15 cellular contexts compared by ENCODE assay signal in the genomic region with DNA sequence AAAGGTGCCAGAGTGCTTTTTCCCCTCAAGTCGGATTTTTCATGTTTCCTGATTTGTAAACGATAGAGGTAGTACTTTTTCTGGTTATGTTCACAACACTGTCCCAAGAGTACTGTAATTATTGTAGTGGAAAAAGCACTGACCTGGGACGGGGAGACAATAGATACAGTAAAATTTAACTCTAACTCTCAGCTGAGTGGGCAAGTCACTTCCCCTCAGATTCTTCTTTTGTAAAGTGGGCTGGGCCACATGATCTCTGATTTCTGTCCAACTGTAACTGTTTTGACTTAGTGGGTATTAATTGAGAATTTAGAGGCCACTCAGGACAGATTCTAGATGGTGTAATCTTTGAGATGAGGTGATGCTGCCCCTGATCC. TPM values are rescaled to one million over a fixed set of nuclear protein-coding genes. Genes with fewer than 3 reads are reported as not detected.
A peak's percentile ranks its signal among the peaks of the same experiment; 100 is the strongest.
DNase-seq lines count a peak whose midpoint lies in the region; ATAC-seq and TF ChIP-seq lines count a peak whose summit lies in the region.
"Had no signal": no experiment of that assay in that cellular context is flagged by ENCODE, and none has a peak within 500 bp of the region (broad histone marks: within the 10 kb centered on the region; RNA-seq: fewer than 3 reads in every experiment).

No MANE protein-coding gene starts in this region.

- H3K9me3 ChIP-seq in BLaER1 (no peaks in the 10 kb centered on the region), thyroid gland (no peaks in the 10 kb centered on the region)

- H3K36me3 ChIP-seq in BLaER1 (peaks cover 58% of the 10 kb centered on the region), thyroid gland (peaks cover 0 to 5% of the 10 kb centered on the region in 2 donors)

- H3K27ac ChIP-seq in BLaER1 (0 out of 2 replicates have a peak overlapping the region, but pooled peaks have one; percentile 20), thyroid gland (no peak overlapping the region)

- peaks cover 33% of the 10 kb centered on the region for H4K20me1 ChIP-seq in BLaER1

- H3K27me3 Mint-ChIP-seq in activated naive CD8-positive, alpha-beta T cell treated with anti-CD3 and anti-CD28 coated beads, Interleukin-2, amount 50 U/mL, for 24 hours, result no peaks in the 10 kb centered on the region
- H3K27me3 Mint-ChIP-seq: activated CD4-positive, alpha-beta T cell treated with anti-CD3 and anti-CD28 coated beads, Interleukin-2, amount 10 ng/mL, durations not matched to agents 7 days and 5 days; dendritic cell treated with granulocyte-macrophage colony-stimulating factor and Interleukin-4, amounts not matched to agents 40 ng/mL and 50 ng/mL, for 4 days had no signal

- no peak for TF ChIP-seq POLR2A in thyroid gland (IDR thresholded peaks at IDR 0.05)

- no peak for DNase-seq in activated naive CD8-positive, alpha-beta T cell treated with anti-CD3 and anti-CD28 coated beads, Interleukin-2, amount 50 U/mL, for 24 hours
- no peak for DNase-seq in thyroid gland
- DNase-seq in AG20443 (ENCODE audit: low spot score), result no peak
- DNase-seq: activated CD4-positive, alpha-beta T cell treated with anti-CD3 and anti-CD28 coated beads, Interleukin-2, amount 10 ng/mL, durations not matched to agents 7 days and 5 days; mammary epithelial cell; stimulated activated naive CD4-positive, alpha-beta T cell had no signal

- no peak overlapping the region for H3K4me3 Mint-ChIP-seq in activated naive CD8-positive, alpha-beta T cell treated with anti-CD3 and anti-CD28 coated beads, Interleukin-2, amount 50 U/mL, for 24 hours
- H3K4me3 Mint-ChIP-seq: activated CD4-positive, alpha-beta T cell treated with anti-CD3 and anti-CD28 coated beads, Interleukin-2, amount 10 ng/mL, durations not matched to agents 7 days and 5 days; dendritic cell treated with granulocyte-macrophage colony-stimulating factor and Interleukin-4, amounts not matched to agents 40 ng/mL and 50 ng/mL, for 4 days; T-helper 2 cell treated with Interferon-gamma antibody and Interleukin-4, amounts not matched to agents 5 μg/mL and 100 μg/mL, for 36 hours had no signal

- 66 to 67% methylated on average over 3 of the region's 3 CpGs for WGBS in thyroid gland, 2 donors

- intact Hi-C loops in thyroid gland (cut with DNase I), result no loop called here

- H3K4me1 ChIP-seq in BLaER1 (peaks cover 81% of the 10 kb centered on the region), thyroid gland (peaks cover 5 to 13% of the 10 kb centered on the region in 2 donors)

- H3K4me3 ChIP-seq in BLaER1, result no peak overlapping the region
- H3K4me3 ChIP-seq in thyroid gland (replicated peaks in 1 of 3), result no peak overlapping the region
- H3K4me3 ChIP-seq: skin epidermis had no signal

- peaks cover 30% of the 10 kb centered on the region for H3K4me1 Mint-ChIP-seq in activated naive CD8-positive, alpha-beta T cell treated with anti-CD3 and anti-CD28 coated beads, Interleukin-2, amount 50 U/mL, for 24 hours

- no peak for TF ChIP-seq CTCF in thyroid gland (IDR thresholded peaks at IDR 0.05)

- ATAC-seq in GM18498 (IDR thresholded peaks at IDR 0.05; ENCODE audit: unreplicated experiment), result peak; percentile 9
- ATAC-seq in HG03139 (IDR thresholded peaks at IDR 0.05; ENCODE audit: unreplicated experiment), result peak; percentile 25
- ATAC-seq in activated naive CD8-positive, alpha-beta T cell treated with anti-CD3 and anti-CD28 coated beads, Interleukin-2, amount 50 U/mL, for 24 hours, result no peak
- no peak for ATAC-seq in HG02571 (IDR thresholded peaks at IDR 0.05; ENCODE audit: unreplicated experiment)
- no peak for ATAC-seq in activated CD4-positive, CD25-positive, alpha-beta regulatory T cell treated with anti-CD3 and anti-CD28 coated beads, Interleukin-2, amount 50 U/mL, for 24 hours

- H3K27me3 ChIP-seq in BLaER1 (no peaks in the 10 kb centered on the region), thyroid gland (no peaks in the 10 kb centered on the region)

- H3K9ac ChIP-seq in BLaER1, result peak overlapping the region; percentile 36; the same call in 1 of the 2 replicates

- H3K27ac Mint-ChIP-seq in activated naive CD8-positive, alpha-beta T cell treated with anti-CD3 and anti-CD28 coated beads, Interleukin-2, amount 50 U/mL, for 24 hours, result peak overlapping the region; percentile 61
- H3K27ac Mint-ChIP-seq: activated CD4-positive, alpha-beta T cell treated with anti-CD3 and anti-CD28 coated beads, Interleukin-2, amount 10 ng/mL, durations not matched to agents 7 days and 5 days; dendritic cell treated with granulocyte-macrophage colony-stimulating factor and Interleukin-4, amounts not matched to agents 40 ng/mL and 50 ng/mL, for 4 days had no signal

- H3K36me3 Mint-ChIP-seq in activated naive CD8-positive, alpha-beta T cell treated with anti-CD3 and anti-CD28 coated beads, Interleukin-2, amount 50 U/mL, for 24 hours (ENCODE audit: low read depth), result peaks cover 24% of the 10 kb centered on the region

- H3K9me3 Mint-ChIP-seq in activated naive CD8-positive, alpha-beta T cell treated with anti-CD3 and anti-CD28 coated beads, Interleukin-2, amount 50 U/mL, for 24 hours, result no peaks in the 10 kb centered on the region
- H3K9me3 Mint-ChIP-seq: activated CD4-positive, alpha-beta T cell treated with anti-CD3 and anti-CD28 coated beads, Interleukin-2, amount 10 ng/mL, durations not matched to agents 7 days and 5 days; activated T-helper 2 cell treated with anti-CD3 and anti-CD28 coated beads, Interferon-gamma antibody, Interleukin-2, Interleukin-4, amounts not matched to agents 10 μg/mL and 5 μg/mL and 100 μg/mL, durations not matched to agents 14 hours and 24 hours and 36 hours; dendritic cell treated with granulocyte-macrophage colony-stimulating factor and Interleukin-4, amounts not matched to agents 40 ng/mL and 50 ng/mL, for 4 days; T-helper 2 cell treated with Interferon-gamma antibody and Interleukin-4, amounts not matched to agents 5 μg/mL and 100 μg/mL, for 36 hours had no signal

- H3K4me2 ChIP-seq in BLaER1, result peak overlapping the region; percentile 78

RNA-seq across cellular contexts. Expression of a gene that starts 19.1 kb away (rescaled TPM):
- total RNA-seq in thyroid gland, result 10 to 100 TPM; 62.1 to 97.3 (median 70.6) TPM

RNA-seq across cellular contexts. Expression of a gene that starts 25.0 kb away (rescaled TPM):
- 10 to 100 TPM; 78.2 to 96.8 (median 85.0) TPM for total RNA-seq in thyroid gland

RNA-seq across cellular contexts. Expression of a gene that starts 45.4 kb away (rescaled TPM):
- total RNA-seq in thyroid gland, result 10 to 100 TPM in 1 of 4 donors, 1 to 10 TPM in 3; 5.1 to 20.0 (median 7.4) TPM

RNA-seq across cellular contexts. Expression of a gene that starts 45.4 kb away (rescaled TPM):
- total RNA-seq in thyroid gland, result 1 to 10 TPM; 1.2 to 6.0 (median 2.9) TPM

Comparison
In these comparisons a context has a peak if more than half of its experiments do, and no peak if none do; other contexts are left out.
1. ATAC-seq: peak in GM18498 (single experiment) and HG03139 (single experiment); none in activated naive CD8-positive, alpha-beta T cell treated with anti-CD3 and anti-CD28 coated beads, Interleukin-2, amount 50 U/mL, for 24 hours (single experiment), HG02571 (single experiment) and activated CD4-positive, CD25-positive, alpha-beta regulatory T cell treated with anti-CD3 and anti-CD28 coated beads, Interleukin-2, amount 50 U/mL, for 24 hours (0 of 2).